ENCODE assay signal across 11 cellular contexts in the genomic region with DNA sequence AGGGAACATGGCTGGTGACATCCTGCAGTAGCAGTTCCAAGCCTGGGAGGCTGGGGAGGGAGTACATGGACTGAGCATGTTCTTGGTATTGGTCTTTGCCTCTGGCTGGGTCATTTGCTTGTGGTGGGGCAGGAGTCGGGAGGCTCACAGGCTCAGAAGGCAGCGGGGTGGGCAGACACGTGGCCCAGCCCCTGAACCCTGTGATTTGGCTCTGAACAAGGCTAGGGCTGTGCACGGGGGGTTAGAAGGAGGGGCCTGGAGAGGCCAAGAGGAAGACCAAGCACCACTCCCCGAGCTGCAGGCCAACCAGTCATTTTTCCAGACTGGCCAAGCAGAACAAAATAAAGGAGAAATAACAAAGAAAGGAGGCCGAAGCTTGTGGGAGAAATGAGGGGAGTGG. TPM values are rescaled to one million over a fixed set of nuclear protein-coding genes. Genes with fewer than 3 reads are reported as not detected.
DNase-seq lines count a peak whose midpoint lies in the region; ATAC-seq and TF ChIP-seq lines count a peak whose summit lies in the region.
"Had no signal": no experiment of that assay in that cellular context is flagged by ENCODE, and none has a peak within 500 bp of the region (broad histone marks: within the 10 kb centered on the region; RNA-seq: fewer than 3 reads in every experiment).

No MANE protein-coding gene starts in this region.

- H3K27me3 Mint-ChIP-seq in endodermal cell (ENCODE audit: insufficient read depth): peaks cover 7% of the 10 kb centered on the region

- H3K9ac ChIP-seq in endodermal cell (ENCODE audit: extremely low read depth, low read length, poor library complexity, severe bottlenecking): no peak overlapping the region
- H3K9ac ChIP-seq in skeletal muscle tissue (ENCODE audit: low read depth in 1 of 3, low read length in 3 of 3): no peak overlapping the region

- TF ChIP-seq CTCF in endodermal cell (conservative IDR thresholded peaks at IDR 0.05): no peak

- no peaks in the 10 kb centered on the region for H3K36me3 Mint-ChIP-seq in endodermal cell (ENCODE audit: low read depth)

- H3K4me1 ChIP-seq in endodermal cell (ENCODE audit: control insufficient read depth, insufficient read depth, low read length) (peaks cover 13% of the 10 kb centered on the region), skeletal muscle tissue (ENCODE audit: control insufficient read depth in 3 of 3, insufficient read depth in 3 of 3, low read length in 3 of 3) (peaks cover 32 to 40% (median 33%) of the 10 kb centered on the region in 3 donors)

- H3K9me3 Mint-ChIP-seq in endodermal cell: no peaks in the 10 kb centered on the region

- no peak for ATAC-seq in GM18861 (IDR thresholded peaks at IDR 0.05; ENCODE audit: unreplicated experiment)

- WGBS in endodermal cell (ENCODE audit: insufficient coverage in 1 of 2, insufficient read length in 1 of 2), 2 experiments: 35 to 61% methylated on average over 3 to 6 of the region's 6 CpGs

- no peak overlapping the region for H3K4me3 Mint-ChIP-seq in endodermal cell

- peaks cover 49% of the 10 kb centered on the region for H3K4me1 Mint-ChIP-seq in endodermal cell

- H3K36me3 ChIP-seq in endodermal cell (ENCODE audit: control insufficient read depth, insufficient read depth, low read length) (no peaks in the 10 kb centered on the region), skeletal muscle tissue (ENCODE audit: control insufficient read depth in 3 of 3, insufficient read depth in 3 of 3, low read length in 3 of 3) (no peaks in the 10 kb centered on the region)

- H3K27ac Mint-ChIP-seq in endodermal cell: peak overlapping the region; percentile 37

- H3K4me3 ChIP-seq in endodermal cell (ENCODE audit: low read length) (no peak overlapping the region), skeletal muscle tissue (ENCODE audit: low read length in 3 of 3) (no peak overlapping the region)

- H3K27me3 ChIP-seq in endodermal cell (ENCODE audit: control insufficient read depth, insufficient read depth, low read length, poor library complexity, severe bottlenecking) (no peaks in the 10 kb centered on the region), skeletal muscle tissue (ENCODE audit: control insufficient read depth in 3 of 3, insufficient read depth in 3 of 3, low read length in 3 of 3) (no peaks in the 10 kb centered on the region)

- H3K9me3 ChIP-seq in endodermal cell (ENCODE audit: control insufficient read depth, low read length) (no peaks in the 10 kb centered on the region), skeletal muscle tissue (ENCODE audit: control insufficient read depth in 3 of 3, low read length in 3 of 3) (no peaks in the 10 kb centered on the region)

- DNase-seq in NCI-H1092 treated with DMSO at 0.1 percent for 48 hours (lab: John Stamatoyannopoulos, UW) (peak; percentile 85), endodermal cell (no peak), medulla oblongata (ENCODE audit: extremely low spot score) (peak; percentile 57), NCI-H1105 treated with DMSO at 0.1 percent for 48 hours (lab: John Stamatoyannopoulos, UW) (no peak), NCI-H526 (lab: John Stamatoyannopoulos, UW) (no peak)
- DNase-seq in activated CD4-positive, alpha-beta T cell treated with anti-CD3 and anti-CD28 coated beads for 1 hour: no peak
- DNase-seq: activated T-cell treated with anti-CD3 and anti-CD28 coated beads, Interleukin-2, amount 50 U/mL, for 48 hours had no signal

- no peak overlapping the region for H3K27ac ChIP-seq in endodermal cell (ENCODE audit: low read depth, low read length)
- H3K27ac ChIP-seq in skeletal muscle tissue (ENCODE audit: low read depth, low read length): peak overlapping the region; percentile 45

RNA-seq across cellular contexts. Expression of gene PRELP, which starts 9.7 kb away (rescaled TPM):
- total RNA-seq in endodermal cell: 1 to 10 TPM in 1 of 2 donors, under 1 TPM in 1; 0.66 to 3.9 TPM
- 3.9 TPM for polyA plus RNA-seq in endodermal cell (2013, experiment 1 of 2)
- 3.7 TPM for polyA plus RNA-seq in endodermal cell (2013, experiment 2 of 2)
- 1.0 TPM for total RNA-seq in skeletal muscle tissue
- total RNA-seq: glomerular endothelial cell had no signal

RNA-seq across cellular contexts. Expression of gene OPTC, which starts 28.0 kb away (rescaled TPM):
- total RNA-seq in endodermal cell (under 1 TPM; 0.26 to 0.42 TPM), skeletal muscle tissue (not detected)
- 0.53 TPM for polyA plus RNA-seq in endodermal cell (2013, experiment 1 of 2)
- 0.54 TPM for polyA plus RNA-seq in endodermal cell (2013, experiment 2 of 2)
- total RNA-seq: glomerular endothelial cell, myocyte had no signal

Comparison
In these comparisons a context has a peak if more than half of its experiments do, and no peak if none do; other contexts are left out.
1. DNase-seq: peak in NCI-H1092 treated with DMSO at 0.1 percent for 48 hours (single experiment) and medulla oblongata (single experiment); none in endodermal cell (single experiment), NCI-H1105 treated with DMSO at 0.1 percent for 48 hours (single experiment), activated CD4-positive, alpha-beta T cell treated with anti-CD3 and anti-CD28 coated beads for 1 hour (single experiment) and NCI-H526 (0 of 2).